3 cellular contexts compared by ENCODE assay signal in genomic region chr1:63281753-63282152, GRCh38.
TF ChIP-seq lines count a peak whose summit lies in the region.

No MANE protein-coding gene starts in this region.

TF ChIP-seq in GM23338, 12 proteins besides CTCF, POLR2A, EP300 and RAD21 (continues in another document):
- TF ChIP-seq NANOG (IDR thresholded peaks at IDR 0.05; ENCODE audit: borderline replicate concordance) (no peak), REST (IDR thresholded peaks at IDR 0.05; ENCODE audit: unreplicated experiment) (no peak)
- TF ChIP-seq, protein P1, sequence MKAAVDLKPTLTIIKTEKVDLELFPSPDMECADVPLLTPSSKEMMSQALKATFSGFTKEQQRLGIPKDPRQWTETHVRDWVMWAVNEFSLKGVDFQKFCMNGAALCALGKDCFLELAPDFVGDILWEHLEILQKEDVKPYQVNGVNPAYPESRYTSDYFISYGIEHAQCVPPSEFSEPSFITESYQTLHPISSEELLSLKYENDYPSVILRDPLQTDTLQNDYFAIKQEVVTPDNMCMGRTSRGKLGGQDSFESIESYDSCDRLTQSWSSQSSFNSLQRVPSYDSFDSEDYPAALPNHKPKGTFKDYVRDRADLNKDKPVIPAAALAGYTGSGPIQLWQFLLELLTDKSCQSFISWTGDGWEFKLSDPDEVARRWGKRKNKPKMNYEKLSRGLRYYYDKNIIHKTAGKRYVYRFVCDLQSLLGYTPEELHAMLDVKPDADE (IDR thresholded peaks at IDR 0.05) = no peak

TF ChIP-seq in HEK293, 187 proteins besides CTCF, POLR2A, EP300 and RAD21:
- peak; percentile 98 for TF ChIP-seq PRDM1 (tag by site-specific recombination; IDR thresholded peaks at IDR 0.05)
- no peak for TF ChIP-seq ZNF366 (tag by site-specific recombination; conservative IDR thresholded peaks at IDR 0.05)
TF ChIP-seq in HEK293: peak in this region for 1.

TF ChIP-seq in H1, 55 proteins besides CTCF, POLR2A, EP300 and RAD21:
- TF ChIP-seq, protein P2, sequence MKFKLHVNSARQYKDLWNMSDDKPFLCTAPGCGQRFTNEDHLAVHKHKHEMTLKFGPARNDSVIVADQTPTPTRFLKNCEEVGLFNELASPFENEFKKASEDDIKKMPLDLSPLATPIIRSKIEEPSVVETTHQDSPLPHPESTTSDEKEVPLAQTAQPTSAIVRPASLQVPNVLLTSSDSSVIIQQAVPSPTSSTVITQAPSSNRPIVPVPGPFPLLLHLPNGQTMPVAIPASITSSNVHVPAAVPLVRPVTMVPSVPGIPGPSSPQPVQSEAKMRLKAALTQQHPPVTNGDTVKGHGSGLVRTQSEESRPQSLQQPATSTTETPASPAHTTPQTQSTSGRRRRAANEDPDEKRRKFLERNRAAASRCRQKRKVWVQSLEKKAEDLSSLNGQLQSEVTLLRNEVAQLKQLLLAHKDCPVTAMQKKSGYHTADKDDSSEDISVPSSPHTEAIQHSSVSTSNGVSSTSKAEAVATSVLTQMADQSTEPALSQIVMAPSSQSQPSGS (IDR thresholded peaks at IDR 0.05; ENCODE audit: low read length) = no peak
- TF ChIP-seq CBX5 (IDR thresholded peaks at IDR 0.05; ENCODE audit: low read depth, low read length) (no peak), CREB1 (IDR thresholded peaks at IDR 0.05) (no peak)
